In the genomic region with DNA sequence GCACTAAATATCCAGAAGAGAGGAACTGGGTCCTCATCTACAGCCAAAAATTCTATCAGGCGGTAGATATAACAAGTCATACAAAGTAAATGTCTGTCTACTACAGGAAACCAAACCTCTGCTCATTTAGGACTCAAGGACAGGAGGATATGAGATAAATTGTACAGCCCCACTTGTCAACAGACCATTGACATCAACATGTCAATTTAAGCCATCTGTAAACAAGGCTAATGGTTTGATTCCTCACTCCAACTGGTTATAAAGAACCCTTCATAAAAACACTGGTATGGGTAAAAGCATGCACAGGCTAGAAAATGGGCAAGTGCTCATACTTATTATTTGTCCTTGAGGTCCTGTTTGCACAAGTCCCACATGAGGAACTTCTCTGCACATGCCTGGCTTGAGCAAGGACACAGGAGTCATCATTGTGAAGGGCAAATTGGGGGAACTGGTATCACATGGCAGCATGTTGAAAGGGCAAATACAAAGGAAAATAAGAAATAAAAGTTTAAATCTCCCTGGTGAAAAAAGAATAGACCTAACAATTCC, we compare ENCODE assay signal across 24 cellular contexts.
"Had no signal": no experiment of that assay in that cellular context is flagged by ENCODE, and none has a peak within 500 bp of the region (broad histone marks: within the 10 kb centered on the region; RNA-seq: fewer than 3 reads in every experiment).

No MANE protein-coding gene starts in this region.

- H3K36me3 ChIP-seq: brain microvascular endothelial cell, left ventricle myocardium inferior, stomach had no signal

- H3K27me3 Mint-ChIP-seq: activated CD8-positive, alpha-beta T cell treated with anti-CD3 and anti-CD28 coated beads for 36 hours; type B pancreatic cell had no signal

- H3K27ac ChIP-seq: brain microvascular endothelial cell, left ventricle myocardium inferior, parathyroid adenoma, stomach had no signal

- H3K4me3 ChIP-seq: left ventricle myocardium inferior, smooth muscle cell, stomach had no signal

- H3K9me3 Mint-ChIP-seq: activated CD4-positive, alpha-beta T cell treated with anti-CD3 and anti-CD28 coated beads, Interleukin-2, amount 10 ng/mL, durations not matched to agents 24 days and 14 days; activated CD8-positive, alpha-beta T cell treated with anti-CD3 and anti-CD28 coated beads for 36 hours; activated naive CD8-positive, alpha-beta T cell treated with anti-CD3 and anti-CD28 coated beads, Interleukin-2, amount 10 ng/mL, durations not matched to agents 7 days and 5 days; activated T-helper 2 cell treated with anti-CD3 and anti-CD28 coated beads, Interferon-gamma antibody, Interleukin-2, Interleukin-4, amounts not matched to agents 10 μg/mL and 5 μg/mL and 100 μg/mL, durations not matched to agents 14 hours and 24 hours and 36 hours; stimulated activated effector memory CD8-positive, alpha-beta T cell treated with anti-CD3 and anti-CD28 coated beads, Interleukin-12 subunit alpha, Interleukin-12 subunit beta, amount 100 ng/mL, for 72 hours; type B pancreatic cell; WTC11 had no signal

- DNase-seq: activated CD4-positive, alpha-beta T cell treated with anti-CD3 and anti-CD28 coated beads, Interleukin-2, amount 10 ng/mL, durations not matched to agents 24 days and 14 days; activated CD8-positive, alpha-beta T cell treated with anti-CD3 and anti-CD28 coated beads for 36 hours; activated naive CD4-positive, alpha-beta T cell treated with Interleukin-2 at 50 U/mL for 16 hours; activated naive CD8-positive, alpha-beta T cell treated with anti-CD3 and anti-CD28 coated beads, Interleukin-2, amount 10 ng/mL, durations not matched to agents 7 days and 5 days; activated T-cell treated with anti-CD3 and anti-CD28 coated beads, Interleukin-2, amount 50 U/mL, for 1 hour; brain microvascular endothelial cell; central memory CD4-positive, alpha-beta T cell; foreskin melanocyte; glutamatergic neuron; hypothalamus; kidney; left ventricle myocardium inferior; mammary epithelial cell; midbrain; stimulated activated CD4-positive, alpha-beta T cell treated with anti-CD3 and anti-CD28 coated beads, Interleukin-4, amount 100 ng/mL, for 24 hours; stomach had no signal

- ATAC-seq: activated CD8-positive, alpha-beta T cell treated with anti-CD3 and anti-CD28 coated beads for 36 hours; sciatic nerve; stimulated activated effector memory CD8-positive, alpha-beta T cell treated with anti-CD3 and anti-CD28 coated beads, Interleukin-12 subunit alpha, Interleukin-12 subunit beta, amount 100 ng/mL, for 72 hours had no signal

- H3K27ac Mint-ChIP-seq: activated CD4-positive, alpha-beta T cell treated with anti-CD3 and anti-CD28 coated beads, Interleukin-2, amount 10 ng/mL, durations not matched to agents 24 days and 14 days; activated CD8-positive, alpha-beta T cell treated with anti-CD3 and anti-CD28 coated beads for 36 hours; activated naive CD8-positive, alpha-beta T cell treated with anti-CD3 and anti-CD28 coated beads, Interleukin-2, amount 10 ng/mL, durations not matched to agents 7 days and 5 days; activated T-helper 2 cell treated with anti-CD3 and anti-CD28 coated beads, Interferon-gamma antibody, Interleukin-2, Interleukin-4, amounts not matched to agents 10 μg/mL and 5 μg/mL and 100 μg/mL, durations not matched to agents 14 hours and 24 hours and 36 hours; nephron; stimulated activated effector memory CD8-positive, alpha-beta T cell treated with anti-CD3 and anti-CD28 coated beads, Interleukin-12 subunit alpha, Interleukin-12 subunit beta, amount 100 ng/mL, for 72 hours; type B pancreatic cell; WTC11 had no signal

- H3K4me3 Mint-ChIP-seq: activated CD4-positive, alpha-beta T cell treated with anti-CD3 and anti-CD28 coated beads, Interleukin-2, amount 10 ng/mL, durations not matched to agents 24 days and 14 days; activated CD8-positive, alpha-beta T cell treated with anti-CD3 and anti-CD28 coated beads for 36 hours; activated naive CD8-positive, alpha-beta T cell treated with anti-CD3 and anti-CD28 coated beads, Interleukin-2, amount 10 ng/mL, durations not matched to agents 7 days and 5 days; nephron; stimulated activated effector memory CD8-positive, alpha-beta T cell treated with anti-CD3 and anti-CD28 coated beads, Interleukin-12 subunit alpha, Interleukin-12 subunit beta, amount 100 ng/mL, for 72 hours; type B pancreatic cell; WTC11 had no signal

- H3K9me3 ChIP-seq: left ventricle myocardium inferior, stomach had no signal

- H3K4me1 ChIP-seq: left ventricle myocardium inferior, parathyroid adenoma had no signal

- H3K27me3 ChIP-seq: brain microvascular endothelial cell had no signal

- H3K36me3 Mint-ChIP-seq: activated naive CD8-positive, alpha-beta T cell treated with anti-CD3 and anti-CD28 coated beads, Interleukin-2, amount 10 ng/mL, durations not matched to agents 7 days and 5 days; type B pancreatic cell; WTC11 had no signal
